Comparison of ENCODE assay signal across 21 cellular contexts in the genomic region with DNA sequence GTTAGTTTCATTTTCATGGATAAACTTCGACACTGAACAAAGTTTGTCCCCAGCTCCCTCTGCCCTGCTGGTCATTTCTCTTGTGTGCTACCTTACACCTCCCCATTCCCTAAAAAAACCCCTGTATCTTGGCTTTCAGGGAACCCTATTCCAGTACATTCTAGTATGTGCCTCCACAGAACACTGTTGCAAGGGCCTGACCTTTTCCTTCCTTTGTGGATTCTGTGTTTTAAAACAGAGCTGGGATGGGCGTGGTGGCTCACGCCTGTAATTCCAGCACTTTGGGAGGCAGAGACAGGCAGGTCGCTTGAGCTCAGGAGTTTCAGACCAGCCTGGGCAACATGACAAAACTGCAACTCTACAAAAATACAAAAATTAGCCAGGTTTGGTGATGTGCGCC.
"Had no signal": no experiment of that assay in that cellular context is flagged by ENCODE, and none has a peak within 500 bp of the region (broad histone marks: within the 10 kb centered on the region; RNA-seq: fewer than 3 reads in every experiment).

No MANE protein-coding gene starts in this region.

- ATAC-seq: activated T-cell treated with anti-CD3 and anti-CD28 coated beads, Interleukin-2, amount 50 U/mL, for 72 hours; foreskin keratinocyte; naive thymus-derived CD8-positive, alpha-beta T cell; stimulated activated naive CD8-positive, alpha-beta T cell treated with anti-CD3 and anti-CD28 coated beads, Interleukin-15, Interleukin-2, amounts not matched to agents 100 U/mL and 50 U/mL, for 24 hours had no signal

- FAIRE-seq: bronchial epithelial cell had no signal

- H3K4me3 Mint-ChIP-seq: activated naive CD4-positive, alpha-beta T cell treated with anti-CD3 and anti-CD28 coated beads for 36 hours; activated naive CD8-positive, alpha-beta T cell treated with anti-CD3 and anti-CD28 coated beads, Interleukin-2, amount 10 ng/mL, durations not matched to agents 7 days and 5 days; activated T-cell treated with anti-CD3 and anti-CD28 coated beads, Interleukin-2, amount 50 U/mL, for 72 hours; mesothelial cell of epicardium; naive thymus-derived CD8-positive, alpha-beta T cell had no signal

- DNase-seq: activated CD4-positive, alpha-beta T cell treated with anti-CD3 and anti-CD28 coated beads, Interleukin-2, amount 50 U/mL, for 48 hours; activated effector memory CD4-positive, alpha-beta T cell treated with Interleukin-2 at 50 U/mL for 16 hours; activated naive CD4-positive, alpha-beta T cell treated with anti-CD3 and anti-CD28 coated beads for 36 hours; activated naive CD8-positive, alpha-beta T cell treated with anti-CD3 and anti-CD28 coated beads, Interleukin-2, amount 10 ng/mL, durations not matched to agents 7 days and 5 days; activated T-cell treated with anti-CD3 and anti-CD28 coated beads, Interleukin-2, amount 50 U/mL, for 72 hours; amniotic stem cell; cerebellar nuclear complex; cortex of kidney; effector CD8-positive, alpha-beta T cell; foreskin keratinocyte; hypothalamus; mammary epithelial cell; naive thymus-derived CD8-positive, alpha-beta T cell; stimulated activated CD4-positive, alpha-beta T cell treated with anti-CD3 and anti-CD28 coated beads, Interleukin-12 subunit alpha, Interleukin-12 subunit beta, amount 100 ng/mL, for 4 hours; stimulated activated CD4-positive, alpha-beta T cell treated with anti-CD3 and anti-CD28 coated beads, Interleukin-4, amount 100 ng/mL, for 4 hours; stimulated activated naive CD8-positive, alpha-beta T cell treated with anti-CD3 and anti-CD28 coated beads, Interleukin-15, Interleukin-2, amounts not matched to agents 100 U/mL and 50 U/mL, for 24 hours; T-helper 9 cell; tibial artery had no signal

- H3K27me3 Mint-ChIP-seq: progenitor cell of endocrine pancreas had no signal

- H3K4me3 ChIP-seq: tibial artery had no signal

- H3K36me3 Mint-ChIP-seq: activated naive CD8-positive, alpha-beta T cell treated with anti-CD3 and anti-CD28 coated beads, Interleukin-2, amount 10 ng/mL, durations not matched to agents 7 days and 5 days; mesothelial cell of epicardium; naive thymus-derived CD8-positive, alpha-beta T cell had no signal

- H3K9me3 ChIP-seq: tibial artery had no signal

- H3K9me3 Mint-ChIP-seq: activated naive CD4-positive, alpha-beta T cell treated with anti-CD3 and anti-CD28 coated beads for 36 hours; activated naive CD8-positive, alpha-beta T cell treated with anti-CD3 and anti-CD28 coated beads, Interleukin-2, amount 10 ng/mL, durations not matched to agents 7 days and 5 days; activated T-cell treated with anti-CD3 and anti-CD28 coated beads, Interleukin-2, amount 50 U/mL, for 72 hours; mesothelial cell of epicardium; naive thymus-derived CD8-positive, alpha-beta T cell had no signal

- H3K27ac Mint-ChIP-seq: activated naive CD4-positive, alpha-beta T cell treated with anti-CD3 and anti-CD28 coated beads for 36 hours; activated naive CD8-positive, alpha-beta T cell treated with anti-CD3 and anti-CD28 coated beads, Interleukin-2, amount 10 ng/mL, durations not matched to agents 7 days and 5 days; activated T-cell treated with anti-CD3 and anti-CD28 coated beads, Interleukin-2, amount 50 U/mL, for 72 hours; mesothelial cell of epicardium; naive thymus-derived CD8-positive, alpha-beta T cell; progenitor cell of endocrine pancreas had no signal

- H3K27me3 ChIP-seq: foreskin keratinocyte, tibial artery had no signal

- H3K36me3 ChIP-seq: tibial artery had no signal

- H3K27ac ChIP-seq: foreskin keratinocyte, tibial artery had no signal
